8 cellular contexts compared by ENCODE assay signal in the genomic region with DNA sequence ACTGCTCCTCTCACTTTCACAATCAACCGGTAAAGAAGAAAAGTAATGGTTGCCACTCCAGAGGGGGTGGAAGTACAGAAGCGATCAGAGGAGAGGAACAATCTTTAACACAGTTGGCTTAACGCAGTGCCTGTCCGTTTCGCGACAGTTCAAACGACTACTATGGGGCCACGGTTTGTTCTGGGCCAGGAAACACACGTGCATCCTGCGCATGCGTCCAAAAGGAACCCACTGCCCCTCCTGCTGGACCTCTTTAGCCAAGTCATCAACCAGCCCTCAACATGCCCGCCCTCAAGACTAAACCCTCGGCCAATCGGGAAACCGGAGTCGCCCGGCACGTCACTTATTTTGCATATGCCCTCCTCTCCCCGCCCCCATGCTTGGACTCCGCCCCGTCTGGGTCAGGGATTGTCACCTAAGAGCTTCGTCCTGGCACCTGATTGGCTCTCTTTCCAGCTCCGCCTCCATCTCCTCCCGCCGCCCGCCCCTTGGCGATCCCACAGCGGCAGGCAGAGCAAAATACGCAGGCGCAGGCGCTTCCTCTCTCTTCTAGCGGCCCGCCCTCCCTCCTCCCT. TPM values are rescaled to one million over a fixed set of nuclear protein-coding genes. Genes with fewer than 3 reads are reported as not detected.
DNase-seq lines count a peak whose midpoint lies in the region; ATAC-seq and TF ChIP-seq lines count a peak whose summit lies in the region.

No MANE protein-coding gene starts in this region.

- intact Hi-C loops in activated CD4-positive, alpha-beta T cell treated with anti-CD3 and anti-CD28 coated beads, Interleukin-2, amount 10 ng/mL, durations not matched to agents 24 days and 14 days (cut with micrococcal nuclease) = loop anchor here (1.0 to 5.0 kb wide), 10 partner anchors 66 to 1156 kb away; partner anchors contain the start of genes ANAPC13, CEP63, DNAJC13 and NPHP3

- peaks cover 10% of the 10 kb centered on the region for H3K4me1 ChIP-seq in ectodermal cell (ENCODE audit: control insufficient read depth, insufficient read depth, low read length)

- no peaks in the 10 kb centered on the region for H3K9me3 Mint-ChIP-seq in activated CD4-positive, alpha-beta T cell treated with anti-CD3 and anti-CD28 coated beads, Interleukin-2, amount 10 ng/mL, durations not matched to agents 24 days and 14 days
- no peaks in the 10 kb centered on the region for H3K9me3 Mint-ChIP-seq in memory B cell

- H3K4me1 Mint-ChIP-seq in activated CD4-positive, alpha-beta T cell treated with anti-CD3 and anti-CD28 coated beads, Interleukin-2, amount 10 ng/mL, durations not matched to agents 24 days and 14 days = peaks cover 46% of the 10 kb centered on the region
- peaks cover 52% of the 10 kb centered on the region for H3K4me1 Mint-ChIP-seq in memory B cell

- H3K36me3 ChIP-seq in ectodermal cell (ENCODE audit: control insufficient read depth, insufficient read depth, low read length) = peaks cover 12% of the 10 kb centered on the region

- H3K27me3 ChIP-seq in AG04450 (ENCODE audit: control insufficient read depth, insufficient read depth, low read length) (no peaks in the 10 kb centered on the region), ectodermal cell (ENCODE audit: control insufficient read depth, insufficient read depth, low read length, poor library complexity, severe bottlenecking) (no peaks in the 10 kb centered on the region)

- TF ChIP-seq CTCF in AG04450 (IDR thresholded peaks at IDR 0.05; ENCODE audit: low read depth, low read length) = peak; percentile 12; the same call in 1 of the 2 replicates

- CTCF ChIA-PET in AG04450 (lab: Charles Lee) = interaction anchor here (0.6 to 1.6 kb wide), 7 partner anchors 10 to 137 kb away, joined by 3 to 9 read pairs (median 5); no protein-coding TSS in a partner anchor

- H3K4me3 ChIP-seq in AG04450 (ENCODE audit: low read depth, low read length) (peak overlapping the region; percentile 42), ectodermal cell (ENCODE audit: insufficient read depth, low read depth, low read length) (peak overlapping the region; percentile 83)

- POLR2A ChIA-PET in AG04450 (lab: Yijun Ruan, JAX) = interaction anchor here (0.6 to 2.6 kb wide), 13 partner anchors 10 to 136 kb away, joined by 3 to 21 read pairs (median 4); no protein-coding TSS in a partner anchor

- DNase-seq in AG04450 (ENCODE audit: low read depth, low spot score) = peak; percentile 100
- DNase-seq in GM19240 (ENCODE audit: insufficient read length, low spot score) = peak; percentile 68
- DNase-seq in activated CD4-positive, alpha-beta T cell treated with anti-CD3 and anti-CD28 coated beads, Interleukin-2, amount 10 ng/mL, durations not matched to agents 24 days and 14 days = peak; percentile 100
- peak; percentile 99 to 100 for DNase-seq in memory B cell (ENCODE audit: low spot score in 2 of 2)
- DNase-seq in stimulated activated CD8-positive, alpha-beta memory T cell treated with anti-CD3 and anti-CD28 coated beads, Interleukin-15, amount 100 ng/mL, for 4 hours (ENCODE audit: low read depth in 2 of 2) = peak; percentile 100
- DNase-seq in NCI-H1105 treated with DMSO at 0.1 percent for 48 hours (lab: John Stamatoyannopoulos, UW) = no peak

- ATAC-seq in HG03469 (IDR thresholded peaks at IDR 0.05; ENCODE audit: unreplicated experiment) = peak; percentile 52
- ATAC-seq in memory B cell (ENCODE audit: low read depth) = peak; percentile 75

- no peaks in the 10 kb centered on the region for H3K27me3 Mint-ChIP-seq in activated CD4-positive, alpha-beta T cell treated with anti-CD3 and anti-CD28 coated beads, Interleukin-2, amount 10 ng/mL, durations not matched to agents 24 days and 14 days
- no peaks in the 10 kb centered on the region for H3K27me3 Mint-ChIP-seq in memory B cell

- H3K9me3 ChIP-seq in AG04450 (ENCODE audit: control insufficient read depth, insufficient read depth, low read length) (no peaks in the 10 kb centered on the region), ectodermal cell (ENCODE audit: control insufficient read depth, low read length) (no peaks in the 10 kb centered on the region)

- H3K27ac ChIP-seq in AG04450 (ENCODE audit: low read depth, low read length) (peak overlapping the region; percentile 83), ectodermal cell (ENCODE audit: insufficient read depth, low read depth, low read length, poor library complexity, severe bottlenecking) (peak overlapping the region; percentile 94)

- H3K27ac Mint-ChIP-seq in activated CD4-positive, alpha-beta T cell treated with anti-CD3 and anti-CD28 coated beads, Interleukin-2, amount 10 ng/mL, durations not matched to agents 24 days and 14 days = peak overlapping the region; percentile 99
- peak overlapping the region; percentile 99 for H3K27ac Mint-ChIP-seq in memory B cell

- 0% methylated on average over 33 of the region's 33 CpGs for WGBS in ectodermal cell, 2 experiments

- peaks cover 34% of the 10 kb centered on the region for H3K36me3 Mint-ChIP-seq in activated CD4-positive, alpha-beta T cell treated with anti-CD3 and anti-CD28 coated beads, Interleukin-2, amount 10 ng/mL, durations not matched to agents 24 days and 14 days (ENCODE audit: low read depth)
- H3K36me3 Mint-ChIP-seq in memory B cell = peaks cover 15% of the 10 kb centered on the region

- H3K4me3 Mint-ChIP-seq in activated CD4-positive, alpha-beta T cell treated with anti-CD3 and anti-CD28 coated beads, Interleukin-2, amount 10 ng/mL, durations not matched to agents 24 days and 14 days = peak overlapping the region; percentile 85
- H3K4me3 Mint-ChIP-seq in memory B cell = peak overlapping the region; percentile 90

RNA-seq across cellular contexts. Expression of gene CDV3, which starts 0.3 kb away (rescaled TPM):
- 131 and 164 TPM in 2 replicates for polyA plus RNA-seq in AG04450 (2011; rRNA removed)
- 81.9 and 122 TPM in 2 replicates for polyA minus RNA-seq in AG04450 (2011; rRNA and poly(A)+ RNA removed)
- total RNA-seq in activated CD4-positive, alpha-beta T cell treated with anti-CD3 and anti-CD28 coated beads, Interleukin-2, amount 10 ng/mL, durations not matched to agents 24 days and 14 days = 275 and 281 TPM in 2 replicates
- polyA plus RNA-seq in ectodermal cell (2013, experiment 1 of 4) = 192 TPM
- polyA plus RNA-seq in ectodermal cell (2013, experiment 2 of 4) = 205 TPM
- 148 TPM for polyA plus RNA-seq in ectodermal cell (2013, experiment 3 of 4)
- polyA plus RNA-seq in ectodermal cell (2013, experiment 4 of 4) = 167 TPM
